Comparison of ENCODE assay signal across 2 cellular contexts in the genomic region with DNA sequence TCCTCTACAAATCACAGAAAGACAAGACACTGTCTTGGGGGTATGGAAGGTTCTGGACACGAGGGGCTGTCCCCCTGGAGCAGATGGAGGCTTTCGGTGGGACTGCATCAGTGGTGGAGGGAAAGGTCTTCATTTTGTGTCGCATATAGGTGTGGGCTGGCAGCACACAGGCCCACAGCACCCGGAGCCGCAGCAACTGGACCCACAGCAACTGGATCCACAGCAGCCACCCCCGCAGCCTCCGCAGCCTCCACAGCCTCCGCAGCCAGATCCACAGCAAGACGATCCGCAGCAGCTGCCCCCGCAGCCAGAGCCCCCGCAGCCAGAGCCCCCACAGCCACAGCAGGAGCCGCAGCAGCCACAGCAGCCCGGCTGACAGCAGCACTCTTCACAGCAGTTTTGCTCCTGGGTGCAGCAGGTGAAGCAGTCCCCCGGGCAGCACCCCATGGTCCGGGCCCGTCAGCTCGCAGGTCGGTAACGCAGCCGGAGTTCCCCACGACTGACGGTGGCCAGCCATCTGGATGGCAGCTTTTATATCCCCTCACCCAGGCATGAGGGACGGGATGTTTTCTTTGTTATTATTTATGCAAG.
TF ChIP-seq lines count a peak whose summit lies in the region.

A gene with protein sequence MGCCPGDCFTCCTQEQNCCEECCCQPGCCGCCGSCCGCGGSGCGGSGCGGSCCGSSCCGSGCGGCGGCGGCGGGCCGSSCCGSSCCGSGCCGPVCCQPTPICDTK (minus strand): TSS at position 507 of the 591 bp plus-strand sequence. CDS start 60 bp downstream, at position 447.

TF ChIP-seq in H1, 55 proteins besides CTCF, POLR2A, EP300 and RAD21:
- no peak for TF ChIP-seq ASH2L (IDR thresholded peaks at IDR 0.05; ENCODE audit: low read length)
- TF ChIP-seq CBX5 (IDR thresholded peaks at IDR 0.05; ENCODE audit: low read depth, low read length): no peak
- TF ChIP-seq JUND (IDR thresholded peaks at IDR 0.05; ENCODE audit: low read length): no peak
- TF ChIP-seq CEBPB (IDR thresholded peaks at IDR 0.05; ENCODE audit: low read depth, low read length): no peak
- TF ChIP-seq, protein P1, sequence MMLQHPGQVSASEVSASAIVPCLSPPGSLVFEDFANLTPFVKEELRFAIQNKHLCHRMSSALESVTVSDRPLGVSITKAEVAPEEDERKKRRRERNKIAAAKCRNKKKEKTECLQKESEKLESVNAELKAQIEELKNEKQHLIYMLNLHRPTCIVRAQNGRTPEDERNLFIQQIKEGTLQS (IDR thresholded peaks at IDR 0.05; ENCODE audit: insufficient read depth, low read depth, low read length): no peak
- no peak for TF ChIP-seq CHD2 (IDR thresholded peaks at IDR 0.05; ENCODE audit: low read length)
- no peak for TF ChIP-seq HDAC6 (IDR thresholded peaks at IDR 0.05; ENCODE audit: low read depth, low read length)
- TF ChIP-seq SIRT6 (IDR thresholded peaks at IDR 0.05; ENCODE audit: low read length): no peak
- TF ChIP-seq SP1 (IDR thresholded peaks at IDR 0.05; ENCODE audit: low read depth, low read length): no peak
- TF ChIP-seq EGR1 (IDR thresholded peaks at IDR 0.05; ENCODE audit: borderline replicate concordance, low read depth, low read length): no peak
- no peak for TF ChIP-seq KDM4A (IDR thresholded peaks at IDR 0.05; ENCODE audit: low read depth, low read length, severe bottlenecking)
- TF ChIP-seq KDM5A (IDR thresholded peaks at IDR 0.05; ENCODE audit: low read length): no peak
- no peak for TF ChIP-seq SIX5 (IDR thresholded peaks at IDR 0.05; ENCODE audit: low read depth, low read length)
- TF ChIP-seq, protein P2, sequence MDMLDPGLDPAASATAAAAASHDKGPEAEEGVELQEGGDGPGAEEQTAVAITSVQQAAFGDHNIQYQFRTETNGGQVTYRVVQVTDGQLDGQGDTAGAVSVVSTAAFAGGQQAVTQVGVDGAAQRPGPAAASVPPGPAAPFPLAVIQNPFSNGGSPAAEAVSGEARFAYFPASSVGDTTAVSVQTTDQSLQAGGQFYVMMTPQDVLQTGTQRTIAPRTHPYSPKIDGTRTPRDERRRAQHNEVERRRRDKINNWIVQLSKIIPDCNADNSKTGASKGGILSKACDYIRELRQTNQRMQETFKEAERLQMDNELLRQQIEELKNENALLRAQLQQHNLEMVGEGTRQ (IDR thresholded peaks at IDR 0.05; ENCODE audit: low read length): no peak
TF ChIP-seq in H1: peak in this region for 0.

TF ChIP-seq in HepG2, 621 proteins besides CTCF, POLR2A, EP300 and RAD21:
- TF ChIP-seq TAF15 (IDR thresholded peaks at IDR 0.05; ENCODE audit: low read depth, low read length, poor library complexity, severe bottlenecking) (no peak), HOXA3 (CRISPR knock-in tag; IDR thresholded peaks at IDR 0.05) (no peak), KMT2B (CRISPR knock-in tag; IDR thresholded peaks at IDR 0.05) (no peak), ZNF782 (CRISPR knock-in tag; IDR thresholded peaks at IDR 0.05; ENCODE audit: borderline replicate concordance) (no peak), GLI4 (CRISPR knock-in tag; IDR thresholded peaks at IDR 0.05; ENCODE audit: borderline replicate concordance) (no peak), ZNF746 (CRISPR knock-in tag; IDR thresholded peaks at IDR 0.05) (no peak), ATAD3A (CRISPR knock-in tag; IDR thresholded peaks at IDR 0.05) (no peak), JUNB (CRISPR knock-in tag; IDR thresholded peaks at IDR 0.05; ENCODE audit: borderline replicate concordance) (no peak), GATA4 (IDR thresholded peaks at IDR 0.05; ENCODE audit: borderline replicate concordance, low read depth) (no peak), RBAK (CRISPR knock-in tag; IDR thresholded peaks at IDR 0.05) (no peak), ZBTB42 (CRISPR knock-in tag; IDR thresholded peaks at IDR 0.05) (no peak), PHF20 (CRISPR knock-in tag; IDR thresholded peaks at IDR 0.05) (no peak)
- TF ChIP-seq, protein P3, sequence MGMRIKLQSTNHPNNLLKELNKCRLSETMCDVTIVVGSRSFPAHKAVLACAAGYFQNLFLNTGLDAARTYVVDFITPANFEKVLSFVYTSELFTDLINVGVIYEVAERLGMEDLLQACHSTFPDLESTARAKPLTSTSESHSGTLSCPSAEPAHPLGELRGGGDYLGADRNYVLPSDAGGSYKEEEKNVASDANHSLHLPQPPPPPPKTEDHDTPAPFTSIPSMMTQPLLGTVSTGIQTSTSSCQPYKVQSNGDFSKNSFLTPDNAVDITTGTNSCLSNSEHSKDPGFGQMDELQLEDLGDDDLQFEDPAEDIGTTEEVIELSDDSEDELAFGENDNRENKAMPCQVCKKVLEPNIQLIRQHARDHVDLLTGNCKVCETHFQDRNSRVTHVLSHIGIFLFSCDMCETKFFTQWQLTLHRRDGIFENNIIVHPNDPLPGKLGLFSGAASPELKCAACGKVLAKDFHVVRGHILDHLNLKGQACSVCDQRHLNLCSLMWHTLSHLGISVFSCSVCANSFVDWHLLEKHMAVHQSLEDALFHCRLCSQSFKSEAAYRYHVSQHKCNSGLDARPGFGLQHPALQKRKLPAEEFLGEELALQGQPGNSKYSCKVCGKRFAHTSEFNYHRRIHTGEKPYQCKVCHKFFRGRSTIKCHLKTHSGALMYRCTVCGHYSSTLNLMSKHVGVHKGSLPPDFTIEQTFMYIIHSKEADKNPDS (CRISPR knock-in tag; IDR thresholded peaks at IDR 0.05): no peak
